2 cellular contexts compared by ENCODE assay signal in the genomic region with DNA sequence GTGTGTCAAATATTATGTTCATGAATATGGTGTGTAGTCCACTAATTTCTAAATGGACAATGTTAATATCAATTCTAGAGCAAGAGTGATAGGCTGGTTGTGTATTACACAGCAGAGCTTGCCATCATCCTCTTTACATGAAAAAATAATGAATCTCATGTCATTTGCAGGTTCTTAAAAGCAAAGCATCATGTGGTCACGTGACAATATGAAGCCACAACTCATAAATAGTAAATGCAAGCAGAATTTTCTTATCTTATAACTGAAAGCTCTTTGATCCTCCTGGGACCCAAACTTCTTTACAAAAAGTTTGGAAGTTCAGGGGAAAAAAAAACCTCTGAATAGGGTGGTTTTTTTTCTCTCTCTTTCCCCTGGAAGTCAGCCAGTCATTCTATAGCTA.
TF ChIP-seq lines count a peak whose summit lies in the region.

No MANE protein-coding gene starts in this region.

TF ChIP-seq in HepG2, 621 proteins besides CTCF, POLR2A, EP300 and RAD21:
- TF ChIP-seq, protein P1, sequence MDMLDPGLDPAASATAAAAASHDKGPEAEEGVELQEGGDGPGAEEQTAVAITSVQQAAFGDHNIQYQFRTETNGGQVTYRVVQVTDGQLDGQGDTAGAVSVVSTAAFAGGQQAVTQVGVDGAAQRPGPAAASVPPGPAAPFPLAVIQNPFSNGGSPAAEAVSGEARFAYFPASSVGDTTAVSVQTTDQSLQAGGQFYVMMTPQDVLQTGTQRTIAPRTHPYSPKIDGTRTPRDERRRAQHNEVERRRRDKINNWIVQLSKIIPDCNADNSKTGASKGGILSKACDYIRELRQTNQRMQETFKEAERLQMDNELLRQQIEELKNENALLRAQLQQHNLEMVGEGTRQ (IDR thresholded peaks at IDR 0.05; ENCODE audit: low read depth, low read length), result peak; percentile 19; the same call in 1 of the 2 replicates
- TF ChIP-seq, protein P1 (CRISPR knock-in tag; IDR thresholded peaks at IDR 0.05; ENCODE audit: borderline replicate concordance), result no peak
- peak; percentile 64; the same call in 1 of the 2 replicates for TF ChIP-seq RAD51 (IDR thresholded peaks at IDR 0.05; ENCODE audit: borderline replicate concordance)
- no peak for TF ChIP-seq ARID2 (CRISPR knock-in tag; IDR thresholded peaks at IDR 0.05; ENCODE audit: borderline replicate concordance)

TF ChIP-seq in K562, 482 proteins besides CTCF, POLR2A, EP300 and RAD21:
- TF ChIP-seq RAD51 (IDR thresholded peaks at IDR 0.05; ENCODE audit: borderline replicate concordance, low read depth) (peak; percentile 65), CC2D1A (IDR thresholded peaks at IDR 0.05) (no peak), CEBPG (CRISPR knock-in tag; IDR thresholded peaks at IDR 0.05) (no peak), CEBPG (tag; conservative IDR thresholded peaks at IDR 0.05 in 1 of 2, IDR thresholded peaks at IDR 0.05 in 1 of 2) (no peak)
- TF ChIP-seq, protein P2, sequence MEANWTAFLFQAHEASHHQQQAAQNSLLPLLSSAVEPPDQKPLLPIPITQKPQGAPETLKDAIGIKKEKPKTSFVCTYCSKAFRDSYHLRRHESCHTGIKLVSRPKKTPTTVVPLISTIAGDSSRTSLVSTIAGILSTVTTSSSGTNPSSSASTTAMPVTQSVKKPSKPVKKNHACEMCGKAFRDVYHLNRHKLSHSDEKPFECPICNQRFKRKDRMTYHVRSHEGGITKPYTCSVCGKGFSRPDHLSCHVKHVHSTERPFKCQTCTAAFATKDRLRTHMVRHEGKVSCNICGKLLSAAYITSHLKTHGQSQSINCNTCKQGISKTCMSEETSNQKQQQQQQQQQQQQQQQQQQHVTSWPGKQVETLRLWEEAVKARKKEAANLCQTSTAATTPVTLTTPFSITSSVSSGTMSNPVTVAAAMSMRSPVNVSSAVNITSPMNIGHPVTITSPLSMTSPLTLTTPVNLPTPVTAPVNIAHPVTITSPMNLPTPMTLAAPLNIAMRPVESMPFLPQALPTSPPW (CRISPR knock-in tag; IDR thresholded peaks at IDR 0.05), result no peak
- TF ChIP-seq, protein P3, sequence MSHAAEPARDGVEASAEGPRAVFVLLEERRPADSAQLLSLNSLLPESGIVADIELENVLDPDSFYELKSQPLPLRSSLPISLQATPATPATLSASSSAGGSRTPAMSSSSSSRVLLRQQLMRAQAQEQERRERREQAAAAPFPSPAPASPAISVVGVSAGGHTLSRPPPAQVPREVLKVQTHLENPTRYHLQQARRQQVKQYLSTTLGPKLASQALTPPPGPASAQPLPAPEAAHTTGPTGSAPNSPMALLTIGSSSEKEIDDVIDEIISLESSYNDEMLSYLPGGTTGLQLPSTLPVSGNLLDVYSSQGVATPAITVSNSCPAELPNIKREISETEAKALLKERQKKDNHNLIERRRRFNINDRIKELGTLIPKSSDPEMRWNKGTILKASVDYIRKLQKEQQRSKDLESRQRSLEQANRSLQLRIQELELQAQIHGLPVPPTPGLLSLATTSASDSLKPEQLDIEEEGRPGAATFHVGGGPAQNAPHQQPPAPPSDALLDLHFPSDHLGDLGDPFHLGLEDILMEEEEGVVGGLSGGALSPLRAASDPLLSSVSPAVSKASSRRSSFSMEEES (CRISPR knock-in tag; IDR thresholded peaks at IDR 0.05), result peak; percentile 93
TF ChIP-seq in K562: peak in this region for 2.
